In the genomic region with DNA sequence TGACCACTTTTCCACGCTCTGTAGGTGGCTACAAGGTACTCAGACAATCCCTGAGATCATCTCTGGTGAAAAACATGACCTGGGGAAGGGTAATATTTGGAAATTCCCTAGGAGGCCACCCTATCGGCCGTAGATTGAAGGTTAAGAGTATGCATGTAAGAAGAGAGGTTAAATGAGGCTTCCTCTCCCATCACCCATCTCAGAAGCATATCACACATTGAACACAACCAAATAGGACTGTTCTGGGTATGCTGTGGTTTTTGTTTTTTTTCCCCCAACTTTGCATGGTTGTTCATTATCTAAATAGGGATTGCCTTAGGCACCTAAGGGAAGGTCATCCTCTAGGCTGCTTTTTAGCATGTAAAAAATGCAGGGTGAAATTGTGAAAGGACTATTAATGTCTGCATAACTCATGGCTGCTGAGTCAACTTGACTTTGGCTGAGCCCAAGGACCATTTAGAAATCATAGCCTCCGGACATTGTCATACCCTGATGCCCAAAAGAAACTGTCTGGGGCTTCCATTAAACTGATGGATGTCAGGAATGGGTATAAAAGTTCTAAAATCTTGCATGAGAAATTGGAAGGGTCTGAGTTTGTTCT, we compare ENCODE assay signal across 16 cellular contexts. TPM values are rescaled to one million over a fixed set of nuclear protein-coding genes. Genes with fewer than 3 reads are reported as not detected.
A peak's percentile ranks its signal among the peaks of the same experiment; 100 is the strongest.
DNase-seq lines count a peak whose midpoint lies in the region; TF ChIP-seq lines count a peak whose summit lies in the region.
"Had no signal": no experiment of that assay in that cellular context is flagged by ENCODE, and none has a peak within 500 bp of the region (broad histone marks: within the 10 kb centered on the region; RNA-seq: fewer than 3 reads in every experiment).

No MANE protein-coding gene starts in this region.

- in situ Hi-C loops in KBM-7 (cut with MboI; ENCODE audit: low pct_unique_long_range_greater_than_20kb, low sequenced_read_pairs): no loop called here

- peak; percentile 42 for DNase-seq in AG10803 (ENCODE audit: low read depth)
- peak; percentile 24 for DNase-seq in GM04504 (ENCODE audit: low read depth)
- DNase-seq in RPMI7951 (ENCODE audit: low read depth): peak; percentile 76
- DNase-seq in foreskin melanocyte: peak; percentile 89
- DNase-seq in stimulated activated naive CD4-positive, alpha-beta T cell (lab: John Stamatoyannopoulos, UW): no peak
- no peak for DNase-seq in KBM-7
- no peak for DNase-seq in cerebellar nuclear complex (lab: John Stamatoyannopoulos, UW)
- DNase-seq in NCI-H446 (lab: John Stamatoyannopoulos, UW): no peak
- DNase-seq: CD4-positive, alpha-beta memory T cell; DMS79 treated with DMSO at 0.1 percent for 48 hours; HCEC 1CT; NCI-H1048; NCI-H510A; NCI-H82; Right ventricle myocardium superior had no signal

- H3K4me3 ChIP-seq in AG10803 (ENCODE audit: low read length): no peak overlapping the region
- H3K4me3 ChIP-seq: A549 had no signal

- TF ChIP-seq CTCF in AG10803 (conservative IDR thresholded peaks at IDR 0.05; ENCODE audit: low read length): no peak

RNA-seq across cellular contexts. Expression of a gene that starts 24.7 kb away (rescaled TPM):
- not detected in 2 replicates for total RNA-seq in RPMI7951 (2014; rRNA removed; shearing (Covaris generic))

Comparison
In these comparisons a context has a peak if more than half of its experiments do, and no peak if none do; other contexts are left out.
1. DNase-seq: peak in AG10803 (single experiment), GM04504 (single experiment), RPMI7951 (single experiment) and foreskin melanocyte (single experiment); none in stimulated activated naive CD4-positive, alpha-beta T cell (0 of 6), KBM-7 (single experiment), cerebellar nuclear complex (0 of 2) and NCI-H446 (0 of 2).